In the genomic region with DNA sequence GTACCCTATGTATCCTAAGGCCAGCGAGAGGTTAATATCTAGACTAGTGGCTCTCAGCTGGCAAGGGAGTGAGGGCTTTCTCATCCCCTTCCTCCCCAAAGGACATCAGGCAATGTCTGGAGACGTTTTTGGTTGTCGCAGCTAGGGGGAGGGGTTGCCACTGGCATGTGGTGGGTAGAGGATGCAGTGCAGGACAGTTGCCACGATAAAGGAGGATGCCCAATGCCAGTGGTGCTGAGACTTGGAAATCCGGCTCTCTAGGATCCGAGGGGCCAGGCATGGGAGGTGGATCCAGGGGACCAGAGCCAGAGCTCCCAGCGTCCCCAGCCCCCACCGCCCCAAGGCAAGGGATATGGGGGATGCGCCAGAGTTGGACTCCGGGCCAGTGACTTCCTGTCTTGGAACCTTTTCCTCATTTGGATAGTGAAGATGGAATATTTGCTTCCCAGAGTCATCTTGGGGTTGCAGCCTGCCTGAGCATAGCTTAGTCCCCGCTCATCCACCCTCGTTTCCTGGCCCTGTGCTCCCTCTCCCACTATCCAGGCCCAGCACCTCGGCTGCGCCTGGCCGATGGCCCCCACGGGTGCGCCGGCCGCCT, we compare ENCODE assay signal across 17 cellular contexts. TPM values are rescaled to one million over a fixed set of nuclear protein-coding genes. Genes with fewer than 3 reads are reported as not detected.
DNase-seq lines count a peak whose midpoint lies in the region; ATAC-seq and TF ChIP-seq lines count a peak whose summit lies in the region.
"Had no signal": no experiment of that assay in that cellular context is flagged by ENCODE, and none has a peak within 500 bp of the region (broad histone marks: within the 10 kb centered on the region; RNA-seq: fewer than 3 reads in every experiment).

No MANE protein-coding gene starts in this region.

- H3K4me1 ChIP-seq in GM23248 (ENCODE audit: insufficient read depth) (peaks cover 14% of the 10 kb centered on the region; the same call in 1 of the 2 replicates), lower lobe of right lung (peaks cover 5% of the 10 kb centered on the region), testis (peaks cover 16% of the 10 kb centered on the region)

- H3K4me3 ChIP-seq in GM23248 (peak overlapping the region; percentile 56), cardiac fibroblast (replicated peaks in 1 of 2; ENCODE audit: low read depth in 2 of 2, low read length in 2 of 2) (peak overlapping the region; percentile 13 to 62), lower lobe of right lung (peak overlapping the region; percentile 37), testis (peak overlapping the region; percentile 18 to 42)
- H3K4me3 ChIP-seq: SK-N-MC had no signal

- ATAC-seq in lower lobe of right lung (no peak), HG03469 (IDR thresholded peaks at IDR 0.05; ENCODE audit: unreplicated experiment) (no peak), GM21737 (IDR thresholded peaks at IDR 0.05; ENCODE audit: unreplicated experiment) (no peak), GM18520 (IDR thresholded peaks at IDR 0.05; ENCODE audit: unreplicated experiment) (no peak)
- ATAC-seq: CD8-positive, alpha-beta T cell; HCT116 had no signal

- intact Hi-C loops in lower lobe of right lung (cut with DNase I) (no loop called here), testis (cut with DNase I; ENCODE audit: low total_unique reads) (no loop called here)
- intact Hi-C loops in activated CD4-positive, alpha-beta memory T cell treated with anti-CD3 and anti-CD28 coated beads for 36 hours (cut with micrococcal nuclease) = no loop called here

- H3K27ac ChIP-seq in GM23248 (peak overlapping the region; percentile 48), lower lobe of right lung (peak overlapping the region; percentile 58), testis (peak overlapping the region; percentile 28 to 90)
- H3K27ac ChIP-seq: SK-N-MC had no signal

- H3K27me3 Mint-ChIP-seq in activated CD4-positive, alpha-beta memory T cell treated with anti-CD3 and anti-CD28 coated beads for 36 hours = peaks cover 12% of the 10 kb centered on the region

- peak overlapping the region; percentile 65 for H3K9ac ChIP-seq in GM23248

- H3K9me3 ChIP-seq in GM23248 (ENCODE audit: low read depth) (no peaks in the 10 kb centered on the region), lower lobe of right lung (no peaks in the 10 kb centered on the region), testis (no peaks in the 10 kb centered on the region)

- peak overlapping the region; percentile 58 for H2AFZ ChIP-seq in GM23248

- no peak overlapping the region for H3K4me3 Mint-ChIP-seq in activated CD4-positive, alpha-beta memory T cell treated with anti-CD3 and anti-CD28 coated beads for 36 hours
- H3K4me3 Mint-ChIP-seq: CD8-positive, alpha-beta T cell; endodermal cell had no signal

- WGBS in GM23248 (ENCODE audit: low coverage in 1 of 2, low lambda C conversion rate in 2 of 2, missing lambda C conversion rate in 2 of 2), 2 experiments = 15 to 21% methylated on average over 16 to 19 of the region's 19 CpGs
- WGBS in testis, 2 donors = 21 to 37% methylated on average over 17 to 19 of the region's 19 CpGs

- H3K36me3 Mint-ChIP-seq in activated CD4-positive, alpha-beta memory T cell treated with anti-CD3 and anti-CD28 coated beads for 36 hours = no peaks in the 10 kb centered on the region
- H3K36me3 Mint-ChIP-seq: CD8-positive, alpha-beta T cell had no signal

- no peak overlapping the region for H3K27ac Mint-ChIP-seq in activated CD4-positive, alpha-beta memory T cell treated with anti-CD3 and anti-CD28 coated beads for 36 hours
- H3K27ac Mint-ChIP-seq: CD8-positive, alpha-beta T cell; endodermal cell had no signal

- H3K27me3 ChIP-seq in GM23248 (replicated peaks; ENCODE audit: insufficient read depth) (no peaks in the 10 kb centered on the region), lower lobe of right lung (ENCODE audit: low read depth) (peaks cover 17% of the 10 kb centered on the region), testis (no peaks in the 10 kb centered on the region)

- CTCF ChIA-PET in activated CD4-positive, alpha-beta memory T cell treated with anti-CD3 and anti-CD28 coated beads for 36 hours (lab: Charles Lee) = interaction anchor here (5.8 kb wide), 1 partner anchor 11 kb away, joined by 38 read pairs; no protein-coding TSS in a partner anchor

- in situ Hi-C loops in GM23248 (cut with MboI) = no loop called here

- H3K9me3 Mint-ChIP-seq in activated CD4-positive, alpha-beta memory T cell treated with anti-CD3 and anti-CD28 coated beads for 36 hours = no peaks in the 10 kb centered on the region
- H3K9me3 Mint-ChIP-seq: CD8-positive, alpha-beta T cell; endodermal cell had no signal

- no peak for TF ChIP-seq POLR2A in testis (IDR thresholded peaks at IDR 0.05)

- H3K4me2 ChIP-seq in GM23248 (ENCODE audit: unreplicated experiment) = peak overlapping the region; percentile 71

- no peaks in the 10 kb centered on the region for H3K9me2 ChIP-seq in GM23248 (ENCODE audit: insufficient read depth)

- no peaks in the 10 kb centered on the region for H3K79me2 ChIP-seq in GM23248 (ENCODE audit: insufficient read depth)

- POLR2A ChIA-PET in activated CD4-positive, alpha-beta memory T cell treated with anti-CD3 and anti-CD28 coated beads for 36 hours (lab: Charles Lee) = no interaction called here

- no peaks in the 10 kb centered on the region for H3F3A ChIP-seq in GM23248 (ENCODE audit: insufficient read depth)

- TF ChIP-seq CTCF in cardiac fibroblast (IDR thresholded peaks at IDR 0.05; ENCODE audit: low read depth, low read length) = no peak
- TF ChIP-seq CTCF in lower lobe of right lung (IDR thresholded peaks at IDR 0.05) = no peak
- no peak for TF ChIP-seq CTCF in testis (IDR thresholded peaks at IDR 0.05)

- H3K4me1 Mint-ChIP-seq in activated CD4-positive, alpha-beta memory T cell treated with anti-CD3 and anti-CD28 coated beads for 36 hours (ENCODE audit: low read depth) = no peaks in the 10 kb centered on the region

- DNase-seq in GM23248 = peak; percentile 74
- peak; percentile 44 to 62 for DNase-seq in cardiac fibroblast (ENCODE audit: low read depth in 2 of 2)
- DNase-seq in lower lobe of right lung = no peak
- no peak for DNase-seq in testis
- DNase-seq in activated CD4-positive, alpha-beta memory T cell treated with anti-CD3 and anti-CD28 coated beads for 36 hours = no peak
- DNase-seq: CD8-positive, alpha-beta T cell; endodermal cell; hippocampal formation; stimulated activated CD4-positive, alpha-beta T cell treated with anti-CD3 and anti-CD28 coated beads, Interleukin-1b, Interleukin-23, amount 100 ng/mL, for 48 hours had no signal

- no peaks in the 10 kb centered on the region for H4K20me1 ChIP-seq in GM23248 (ENCODE audit: insufficient read depth)

- no peaks in the 10 kb centered on the region for H3K36me3 ChIP-seq in GM23248 (ENCODE audit: low read depth)
- no peaks in the 10 kb centered on the region for H3K36me3 ChIP-seq in lower lobe of right lung
- H3K36me3 ChIP-seq in testis (ENCODE audit: low read depth, missing control alignments) = no peaks in the 10 kb centered on the region

RNA-seq across cellular contexts. Expression of a gene that starts 4.9 kb away (rescaled TPM):
- total RNA-seq in GM23248 (2014; rRNA removed; shearing (Covaris generic)) = 12.6 and 14.4 TPM in 2 replicates
- polyA plus RNA-seq in GM23248 (2016; fragmentation: Nextera tagmentation; extraction: Ambion mirVana) (9.8 and 10.0 TPM in 2 replicates), testis (ENCODE audit: insufficient read depth, low read depth, low replicate concordance) (10.7 TPM)
- total RNA-seq in lower lobe of right lung (4.7 TPM), testis (1 to 10 TPM; 6.4 to 6.9 TPM)
- under 1 TPM in 1 of 2 experiments, not detected in 1; 0.33 TPM for total RNA-seq in activated CD4-positive, alpha-beta memory T cell treated with anti-CD3 and anti-CD28 coated beads for 36 hours
- total RNA-seq: lung microvascular endothelial cell had no signal

RNA-seq across cellular contexts. Expression of a gene that starts 8.2 kb away (rescaled TPM):
- total RNA-seq in GM23248 (2014; rRNA removed; shearing (Covaris generic)) = 13.4 and 13.9 TPM in 2 replicates
- polyA plus RNA-seq in GM23248 (2016; fragmentation: Nextera tagmentation; extraction: Ambion mirVana) = 11.1 and 12.0 TPM in 2 replicates
- 16.6 TPM for total RNA-seq in lower lobe of right lung
- 10 to 100 TPM; 12.0 to 16.0 TPM for total RNA-seq in testis
- 17.3 TPM for polyA plus RNA-seq in testis (ENCODE audit: insufficient read depth, low read depth, low replicate concordance)
- total RNA-seq in activated CD4-positive, alpha-beta memory T cell treated with anti-CD3 and anti-CD28 coated beads for 36 hours = 10 to 100 TPM in 1 of 2 experiments, 1 to 10 TPM in 1; 8.5 to 12.9 TPM

RNA-seq across cellular contexts. Expression of a gene that starts 16.7 kb away (rescaled TPM):
- total RNA-seq in GM23248 (2014; rRNA removed; shearing (Covaris generic)) = 1.7 and 4.3 TPM in 2 replicates
- polyA plus RNA-seq in GM23248 (2016; fragmentation: Nextera tagmentation; extraction: Ambion mirVana) (1.1 TPM in 2 replicates), testis (ENCODE audit: insufficient read depth, low read depth, low replicate concordance) (33.8 TPM)
- total RNA-seq in lower lobe of right lung (7.1 TPM), testis (10 to 100 TPM; 31.3 to 53.7 TPM)
- total RNA-seq in activated CD4-positive, alpha-beta memory T cell treated with anti-CD3 and anti-CD28 coated beads for 36 hours = 1 to 10 TPM; 5.8 to 6.9 TPM

RNA-seq across cellular contexts. Expression of a gene that starts 28.6 kb away (rescaled TPM):
- not detected in 2 replicates for total RNA-seq in GM23248 (2014; rRNA removed; shearing (Covaris generic))
- polyA plus RNA-seq in GM23248 (2016; fragmentation: Nextera tagmentation; extraction: Ambion mirVana) (not detected in 2 replicates), testis (ENCODE audit: insufficient read depth, low read depth, low replicate concordance) (not detected)
- total RNA-seq in lower lobe of right lung (not detected), testis (not detected)
- not detected for total RNA-seq in activated CD4-positive, alpha-beta memory T cell treated with anti-CD3 and anti-CD28 coated beads for 36 hours
- total RNA-seq: bronchial epithelial cell; CD8-positive, alpha-beta T cell; lung microvascular endothelial cell; osteocyte had no signal

RNA-seq across cellular contexts. Expression of a gene that starts 31.7 kb away (rescaled TPM):
- 103 and 116 TPM in 2 replicates for total RNA-seq in GM23248 (2014; rRNA removed; shearing (Covaris generic))
- polyA plus RNA-seq in GM23248 (2016; fragmentation: Nextera tagmentation; extraction: Ambion mirVana) (34.0 and 35.3 TPM in 2 replicates), testis (ENCODE audit: insufficient read depth, low read depth, low replicate concordance) (107 TPM)
- total RNA-seq in lower lobe of right lung (28.6 TPM), testis (10 to 100 TPM; 79.1 to 98.5 TPM)
- 10 to 100 TPM; 24.6 to 24.7 TPM for total RNA-seq in activated CD4-positive, alpha-beta memory T cell treated with anti-CD3 and anti-CD28 coated beads for 36 hours

Comparison
In these comparisons a context has a peak if more than half of its experiments do, and no peak if none do; other contexts are left out.
1. DNase-seq: peak in GM23248 (single experiment) and cardiac fibroblast (2 of 2); none in lower lobe of right lung (single experiment), testis (single experiment) and activated CD4-positive, alpha-beta memory T cell treated with anti-CD3 and anti-CD28 coated beads for 36 hours (single experiment).
2. Peak in every context shown above with its lines, with median percentiles within 50 percentile points of each other: H3K27ac ChIP-seq and H3K4me3 ChIP-seq.